Comparison of ENCODE assay signal across 12 cellular contexts in the genomic region with DNA sequence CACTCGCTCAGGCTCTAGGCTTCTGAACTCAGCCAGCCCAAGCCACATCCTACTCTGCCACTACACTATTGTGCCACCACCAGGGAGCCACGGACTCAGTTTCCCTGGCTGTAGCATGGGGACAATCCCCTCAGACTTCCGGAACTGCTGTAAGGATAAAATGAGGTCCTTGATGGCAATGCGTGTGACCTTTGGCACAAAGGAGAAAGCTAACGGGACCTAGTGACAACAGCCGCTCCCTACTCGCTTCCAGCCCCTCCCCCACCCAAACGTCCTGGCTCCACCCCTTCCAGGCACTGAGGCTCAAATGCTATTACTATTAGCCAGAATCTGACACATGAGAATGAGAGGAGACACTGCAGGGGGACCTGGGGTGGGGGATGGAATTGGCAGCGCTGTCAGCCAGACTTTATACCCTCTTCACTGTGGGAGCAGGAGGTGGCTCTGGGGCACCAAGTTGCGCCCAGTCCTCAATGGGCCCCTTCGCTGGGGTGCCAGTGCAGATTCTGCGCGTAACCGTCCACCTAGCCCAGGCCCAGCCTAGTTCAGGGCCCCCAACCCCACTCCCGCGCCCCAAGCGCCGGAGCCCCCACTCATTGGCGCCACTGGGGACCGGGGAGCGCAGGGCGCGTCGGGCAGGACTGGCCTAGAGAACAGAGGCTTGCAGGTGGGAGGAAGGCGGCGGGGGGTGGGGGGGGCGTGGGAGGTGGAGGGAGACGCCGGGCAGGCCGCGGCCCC. TPM values are rescaled to one million over a fixed set of nuclear protein-coding genes. Genes with fewer than 3 reads are reported as not detected.
DNase-seq lines count a peak whose midpoint lies in the region; ATAC-seq and TF ChIP-seq lines count a peak whose summit lies in the region.
"Had no signal": no experiment of that assay in that cellular context is flagged by ENCODE, and none has a peak within 500 bp of the region (broad histone marks: within the 10 kb centered on the region; RNA-seq: fewer than 3 reads in every experiment).

No MANE protein-coding gene starts in this region.

- TF ChIP-seq CTCF in activated B cell treated with CpG ODN at 0.5 μM for 24 hours (IDR thresholded peaks at IDR 0.05) (no peak), neural crest cell (conservative IDR thresholded peaks at IDR 0.05) (no peak)

- intact Hi-C loops in activated B cell treated with CpG ODN at 0.5 μM for 24 hours (cut with micrococcal nuclease): loop anchor here (10.0 kb wide), 1 partner anchor 47 kb away; a partner anchor contains a TSS

- H3K4me1 Mint-ChIP-seq in activated B cell treated with CpG ODN at 0.5 μM for 24 hours (peaks cover 15% of the 10 kb centered on the region), neural crest cell (peaks cover 5% of the 10 kb centered on the region)

- CTCF ChIA-PET in activated B cell treated with CpG ODN at 0.5 μM for 24 hours (lab: Charles Lee): no interaction called here

- no peaks in the 10 kb centered on the region for H3K36me3 ChIP-seq in BLaER1 treated with 17β-estradiol and CSF1 and Interleukin-3, amounts not matched to agents 10 nM and 100 nM
- no peaks in the 10 kb centered on the region for H3K36me3 ChIP-seq in ES-I3 (ENCODE audit: insufficient read depth, low read length)

- peak overlapping the region in 3 of 11 experiments; percentile 34 to 55 (median 43); a peak in 2 of 22 replicates for H3K9ac ChIP-seq in BLaER1 treated with 17β-estradiol and CSF1 and Interleukin-3, amounts not matched to agents 10 nM and 100 nM
- H3K9ac ChIP-seq in ES-I3 (ENCODE audit: low read depth, low read length): peak overlapping the region; percentile 46; the same call in 1 of the 2 replicates

- peaks cover 0 to 37% (median 4%) of the 10 kb centered on the region in 11 experiments; a peak in 11 of 22 replicates for H4K20me1 ChIP-seq in BLaER1 treated with 17β-estradiol and CSF1 and Interleukin-3, amounts not matched to agents 10 nM and 100 nM

- no peak for ATAC-seq in activated B cell treated with CpG ODN at 0.5 μM for 24 hours (ENCODE audit: low read depth)

- H3K27me3 Mint-ChIP-seq in activated B cell treated with CpG ODN at 0.5 μM for 24 hours (peaks cover 15% of the 10 kb centered on the region), neural crest cell (ENCODE audit: low read depth) (peaks cover 48% of the 10 kb centered on the region)

- H3K4me3 Mint-ChIP-seq in activated B cell treated with CpG ODN at 0.5 μM for 24 hours (peak overlapping the region; percentile 24), neural crest cell (peak overlapping the region; percentile 48)
- H3K4me3 Mint-ChIP-seq: activated CD4-positive, alpha-beta T cell treated with anti-CD3 and anti-CD28 coated beads, Interleukin-2, amount 10 ng/mL, durations not matched to agents 7 days and 5 days had no signal

- no peaks in the 10 kb centered on the region for H3K9me3 Mint-ChIP-seq in activated B cell treated with CpG ODN at 0.5 μM for 24 hours
- no peaks in the 10 kb centered on the region for H3K9me3 Mint-ChIP-seq in neural crest cell
- H3K9me3 Mint-ChIP-seq: activated CD4-positive, alpha-beta T cell treated with anti-CD3 and anti-CD28 coated beads, Interleukin-2, amount 10 ng/mL, durations not matched to agents 7 days and 5 days had no signal

- H3K27ac Mint-ChIP-seq in activated B cell treated with CpG ODN at 0.5 μM for 24 hours (no peak overlapping the region), neural crest cell (ENCODE audit: unreplicated experiment) (no peak overlapping the region)
- H3K27ac Mint-ChIP-seq: activated CD4-positive, alpha-beta T cell treated with anti-CD3 and anti-CD28 coated beads, Interleukin-2, amount 10 ng/mL, durations not matched to agents 7 days and 5 days had no signal

- peak overlapping the region; percentile 59 to 87 (median 73) for H3K4me2 ChIP-seq in BLaER1 treated with 17β-estradiol and CSF1 and Interleukin-3, amounts not matched to agents 10 nM and 100 nM

- peaks cover 24 to 72% (median 66%) of the 10 kb centered on the region in 10 experiments; a peak in 19 of 20 replicates for H3K4me1 ChIP-seq in BLaER1 treated with 17β-estradiol and CSF1 and Interleukin-3, amounts not matched to agents 10 nM and 100 nM
- H3K4me1 ChIP-seq in ES-I3 (ENCODE audit: insufficient read depth, low read length): peaks cover 8% of the 10 kb centered on the region; the same call in 1 of the 2 replicates

- POLR2A ChIA-PET in activated B cell treated with CpG ODN at 0.5 μM for 24 hours (lab: Charles Lee): interaction anchor here (0.5 kb wide), 1 partner anchor 39 kb away, joined by 3 read pairs; no protein-coding TSS in a partner anchor

- 0 out of 22 replicates have a peak overlapping the region, but pooled peaks of 1 of the 11 experiments have one; percentile 61 for H3K27ac ChIP-seq in BLaER1 treated with 17β-estradiol and CSF1 and Interleukin-3, amounts not matched to agents 10 nM and 100 nM

- H3K4me3 ChIP-seq in BLaER1 treated with 17β-estradiol and CSF1 and Interleukin-3, amounts not matched to agents 10 nM and 100 nM: peak overlapping the region in 6 of 10 experiments; percentile 29 to 48 (median 37); a peak in 5 of 20 replicates

- peaks cover 41 to 100% (median 68%) of the 10 kb centered on the region in 11 experiments for H3K27me3 ChIP-seq in BLaER1 treated with 17β-estradiol and CSF1 and Interleukin-3, amounts not matched to agents 10 nM and 100 nM

- H3K36me3 Mint-ChIP-seq in activated B cell treated with CpG ODN at 0.5 μM for 24 hours (ENCODE audit: low read depth) (no peaks in the 10 kb centered on the region), neural crest cell (ENCODE audit: low read depth) (no peaks in the 10 kb centered on the region)

- peaks cover 0 to 24% (median 13%) of the 10 kb centered on the region in 11 experiments; a peak in 12 of 22 replicates for H3K9me3 ChIP-seq in BLaER1 treated with 17β-estradiol and CSF1 and Interleukin-3, amounts not matched to agents 10 nM and 100 nM (replicated peaks in 1 of 11)
- no peaks in the 10 kb centered on the region for H3K9me3 ChIP-seq in ES-I3 (ENCODE audit: control insufficient read depth, insufficient read depth, low read length)

- DNase-seq in activated B cell treated with CpG ODN at 0.5 μM for 24 hours: no peak
- DNase-seq in neural crest cell (ENCODE audit: low read depth, low spot score): no peak
- DNase-seq in RPMI8226: no peak
- DNase-seq in stimulated activated naive CD4-positive, alpha-beta T cell (lab: John Stamatoyannopoulos, UW): no peak
- no peak for DNase-seq in DMS 273 (lab: John Stamatoyannopoulos, UW; ENCODE audit: unreplicated experiment)
- DNase-seq: activated CD4-positive, alpha-beta T cell treated with anti-CD3 and anti-CD28 coated beads, Interleukin-2, amount 10 ng/mL, durations not matched to agents 7 days and 5 days; activated gamma-delta T cell; central memory CD4-positive, alpha-beta T cell; NCI-H2081 had no signal

RNA-seq across cellular contexts. Expression of a gene that starts 5.3 kb away (rescaled TPM):
- total RNA-seq in activated B cell treated with CpG ODN at 0.5 μM for 24 hours: 0.10 TPM in 1 of 2 replicates, not detected in the other
- total RNA-seq in neural crest cell: 1.7 TPM in 2 replicates
- total RNA-seq: activated CD4-positive, alpha-beta T cell treated with anti-CD3 and anti-CD28 coated beads, Interleukin-2, amount 10 ng/mL, durations not matched to agents 7 days and 5 days; LHCN-M2 had no signal

RNA-seq across cellular contexts. Expression of a gene that starts 31.9 kb away (rescaled TPM):
- total RNA-seq in activated B cell treated with CpG ODN at 0.5 μM for 24 hours (not detected in 2 replicates), neural crest cell (9.4 and 10.2 TPM in 2 replicates)
- total RNA-seq: activated CD4-positive, alpha-beta T cell treated with anti-CD3 and anti-CD28 coated beads, Interleukin-2, amount 10 ng/mL, durations not matched to agents 7 days and 5 days; LHCN-M2 had no signal

RNA-seq across cellular contexts. Expression of a gene that starts 42.8 kb away (rescaled TPM):
- total RNA-seq in activated B cell treated with CpG ODN at 0.5 μM for 24 hours (25.3 and 25.8 TPM in 2 replicates), neural crest cell (24.4 and 25.3 TPM in 2 replicates)

RNA-seq across cellular contexts. Expression of a gene that starts 46.0 kb away (rescaled TPM):
- total RNA-seq in activated B cell treated with CpG ODN at 0.5 μM for 24 hours (0.81 and 1.2 TPM in 2 replicates), neural crest cell (123 and 125 TPM in 2 replicates)

Comparison
In these comparisons a context has a peak if more than half of its experiments do, and no peak if none do; other contexts are left out.
1. RNA of a gene that starts 31.9 kb away (total RNA-seq): 9.4 to 10.2 TPM in neural crest cell; not detected in activated B cell treated with CpG ODN at 0.5 μM for 24 hours; every median in the first group is over 10 times any median in the second.